In the genomic region with DNA sequence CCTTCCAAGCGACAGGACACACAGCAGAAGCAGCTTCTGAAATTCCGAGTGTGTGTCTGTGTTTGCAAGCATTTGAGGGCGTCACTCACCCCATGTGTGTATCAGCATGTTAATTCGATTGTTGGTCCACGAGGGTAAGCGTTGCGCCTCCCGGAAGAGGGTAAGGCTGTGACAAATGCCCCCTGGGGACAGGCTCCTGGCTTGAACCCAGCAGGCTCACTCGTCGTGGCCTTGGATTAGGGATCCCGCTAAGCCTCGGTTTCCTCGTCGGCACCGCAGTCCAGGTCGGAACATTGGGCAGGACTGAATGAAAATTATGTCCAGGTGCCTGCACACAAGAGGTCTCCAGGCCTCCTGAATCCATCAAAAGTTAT, we compare ENCODE assay signal across 7 cellular contexts. TPM values are rescaled to one million over a fixed set of nuclear protein-coding genes. Genes with fewer than 3 reads are reported as not detected.
A peak's percentile ranks its signal among the peaks of the same experiment; 100 is the strongest.
DNase-seq lines count a peak whose midpoint lies in the region; TF ChIP-seq lines count a peak whose summit lies in the region.

No MANE protein-coding gene starts in this region.

- no peaks in the 10 kb centered on the region for H3K9me3 ChIP-seq in prostate gland
- H3K9me3 ChIP-seq in adrenal gland (replicated peaks in 1 of 3) = no peaks in the 10 kb centered on the region

- intact Hi-C loops in prostate gland (cut with DNase I) (loop anchor here (10.0 kb wide), 1 partner anchor 542 kb away; no protein-coding TSS in a partner anchor), adrenal gland (cut with DNase I) (no loop called here)

- H3K27ac ChIP-seq in RWPE1 (peak overlapping the region; percentile 71), prostate gland (peak overlapping the region in 1 of 2 donors; percentile 85), adrenal gland (no peak overlapping the region)

- CTCF ChIA-PET in RWPE1 (lab: Yijun Ruan, JAX) = interaction anchor here (0.6 kb wide), 1 partner anchor 68 kb away, joined by 3 read pairs; no protein-coding TSS in a partner anchor
- CTCF ChIA-PET in GM10248 (lab: Yijun Ruan, JAX) = interaction anchor here (1.2 to 2.9 kb wide), 2 partner anchors 163 to 226 kb away, joined by 3 to 11 read pairs; no protein-coding TSS in a partner anchor

- no peak for TF ChIP-seq CTCF in GM12864 (IDR thresholded peaks at IDR 0.05; ENCODE audit: low read depth, low read length, missing control alignments)
- no peak for TF ChIP-seq CTCF in RWPE1 (conservative IDR thresholded peaks at IDR 0.05; ENCODE audit: low read depth)
- no peak for TF ChIP-seq CTCF in epithelial cell of esophagus (IDR thresholded peaks at IDR 0.05; ENCODE audit: insufficient read depth, low read depth, low read length, missing control alignments)
- TF ChIP-seq CTCF in prostate gland (IDR thresholded peaks at IDR 0.05) = no peak
- no peak for TF ChIP-seq CTCF in GM10248 (IDR thresholded peaks at IDR 0.05; ENCODE audit: control extremely low read depth, extremely low read depth, low read depth, missing control alignments)
- no peak for TF ChIP-seq CTCF in adrenal gland (IDR thresholded peaks at IDR 0.05)

- no peak for DNase-seq in GM12864 (ENCODE audit: low read depth)
- DNase-seq in RWPE1 (ENCODE audit: low spot score) = no peak
- DNase-seq in epithelial cell of esophagus (ENCODE audit: low read depth) = no peak
- DNase-seq in prostate gland (ENCODE audit: low spot score) = no peak
- DNase-seq in activated CD4-positive, CD25-positive, alpha-beta regulatory T cell (lab: John Stamatoyannopoulos, UW) = no peak
- no peak for DNase-seq in GM10248 (ENCODE audit: extremely low spot score)
- no peak for DNase-seq in adrenal gland

- POLR2A ChIA-PET in RWPE1 (lab: Yijun Ruan, JAX; ENCODE audit: low non-redundant PET) = no interaction called here
- POLR2A ChIA-PET in GM10248 (lab: Yijun Ruan, JAX) = interaction anchor here (0.7 kb wide), 1 partner anchor 254 kb away, joined by 3 read pairs; no protein-coding TSS in a partner anchor

- no peak for TF ChIP-seq POLR2A in prostate gland (IDR thresholded peaks at IDR 0.05)
- no peak for TF ChIP-seq POLR2A in adrenal gland (IDR thresholded peaks at IDR 0.05)

- H3K27me3 ChIP-seq in prostate gland (replicated peaks; ENCODE audit: insufficient read depth) = no peaks in the 10 kb centered on the region
- no peaks in the 10 kb centered on the region for H3K27me3 ChIP-seq in adrenal gland

- 60% methylated on average over 16 of the region's 16 CpGs for WGBS in prostate gland
- 44 to 61% (median 58%) methylated on average over 10 to 16 of the region's 16 CpGs for WGBS in adrenal gland, 4 donors

- H3K36me3 ChIP-seq in prostate gland (no peaks in the 10 kb centered on the region), adrenal gland (replicated peaks in 1 of 2) (no peaks in the 10 kb centered on the region)

- H3K4me1 ChIP-seq in prostate gland (replicated peaks) = no peaks in the 10 kb centered on the region
- peaks cover 3% of the 10 kb centered on the region in 2 donors for H3K4me1 ChIP-seq in adrenal gland (replicated peaks in 1 of 2)

- H3K4me3 ChIP-seq in GM12864 (ENCODE audit: low read depth, low read length) (peak overlapping the region; percentile 89), epithelial cell of esophagus (ENCODE audit: low read length) (peak overlapping the region; percentile 27), prostate gland (peak overlapping the region; percentile 54 to 68), adrenal gland (no peak overlapping the region)

RNA-seq across cellular contexts. Expression of gene STXBP2, which starts 0.6 kb away (rescaled TPM):
- total RNA-seq in prostate gland = 100 to 1,000 TPM in 1 of 2 donors, 10 to 100 TPM in 1; 83.1 to 128 TPM
- 10 to 100 TPM; 21.3 to 90.8 (median 40.3) TPM for total RNA-seq in adrenal gland
- polyA plus RNA-seq in adrenal gland = 100 to 1,000 TPM in 1 of 3 donors, 10 to 100 TPM in 2; 15.5 to 121 (median 53.7) TPM

RNA-seq across cellular contexts. Expression of gene PCP2, which starts 2.8 kb away (rescaled TPM):
- 10 to 100 TPM in 1 of 2 donors, 1 to 10 TPM in 1; 1.8 to 10.2 TPM for total RNA-seq in prostate gland
- total RNA-seq in adrenal gland = 1 to 10 TPM in 4 of 8 donors, under 1 TPM in 1, not detected in 3; 0.92 to 3.2 (median 1.7) TPM
- polyA plus RNA-seq in adrenal gland = 1 to 10 TPM in 2 of 3 donors, not detected in 1; 5.1 to 7.4 TPM

RNA-seq across cellular contexts. Expression of gene PET100, which starts 6.7 kb away (rescaled TPM):
- total RNA-seq in prostate gland (10 to 100 TPM in 1 of 2 donors, 1 to 10 TPM in 1; 7.7 to 60.4 TPM), adrenal gland (100 to 1,000 TPM in 4 of 8 donors, 10 to 100 TPM in 3, 1 to 10 TPM in 1; 3.7 to 155 (median 65.4) TPM)
- polyA plus RNA-seq in adrenal gland = 100 to 1,000 TPM in 2 of 3 donors, 10 to 100 TPM in 1; 80.0 to 655 (median 537) TPM

RNA-seq across cellular contexts. Expression of gene XAB2, which starts 7.0 kb away (rescaled TPM):
- total RNA-seq in prostate gland (100 to 1,000 TPM in 1 of 2 donors, 10 to 100 TPM in 1; 53.6 to 115 TPM), adrenal gland (10 to 100 TPM; 19.3 to 51.5 (median 44.3) TPM)
- polyA plus RNA-seq in adrenal gland = 100 to 1,000 TPM in 1 of 3 donors, 10 to 100 TPM in 1, 1 to 10 TPM in 1; 7.1 to 121 (median 81.2) TPM

RNA-seq across cellular contexts. Expression of gene RETN, which starts 32.5 kb away (rescaled TPM):
- not detected for total RNA-seq in prostate gland
- total RNA-seq in adrenal gland = 1 to 10 TPM in 1 of 8 donors, under 1 TPM in 3, not detected in 4; 0.54 to 3.9 (median 0.76) TPM
- 10 to 100 TPM in 2 of 3 donors, not detected in 1; 15.2 to 42.9 TPM for polyA plus RNA-seq in adrenal gland

Comparison
In these comparisons a context has a peak if more than half of its experiments do, and no peak if none do; other contexts are left out.
1. H3K4me3 ChIP-seq: peak in GM12864 (single experiment), epithelial cell of esophagus (single experiment) and prostate gland (2 of 2); none in adrenal gland (0 of 4).